1 cellular context compared by ENCODE assay signal in the genomic region with DNA sequence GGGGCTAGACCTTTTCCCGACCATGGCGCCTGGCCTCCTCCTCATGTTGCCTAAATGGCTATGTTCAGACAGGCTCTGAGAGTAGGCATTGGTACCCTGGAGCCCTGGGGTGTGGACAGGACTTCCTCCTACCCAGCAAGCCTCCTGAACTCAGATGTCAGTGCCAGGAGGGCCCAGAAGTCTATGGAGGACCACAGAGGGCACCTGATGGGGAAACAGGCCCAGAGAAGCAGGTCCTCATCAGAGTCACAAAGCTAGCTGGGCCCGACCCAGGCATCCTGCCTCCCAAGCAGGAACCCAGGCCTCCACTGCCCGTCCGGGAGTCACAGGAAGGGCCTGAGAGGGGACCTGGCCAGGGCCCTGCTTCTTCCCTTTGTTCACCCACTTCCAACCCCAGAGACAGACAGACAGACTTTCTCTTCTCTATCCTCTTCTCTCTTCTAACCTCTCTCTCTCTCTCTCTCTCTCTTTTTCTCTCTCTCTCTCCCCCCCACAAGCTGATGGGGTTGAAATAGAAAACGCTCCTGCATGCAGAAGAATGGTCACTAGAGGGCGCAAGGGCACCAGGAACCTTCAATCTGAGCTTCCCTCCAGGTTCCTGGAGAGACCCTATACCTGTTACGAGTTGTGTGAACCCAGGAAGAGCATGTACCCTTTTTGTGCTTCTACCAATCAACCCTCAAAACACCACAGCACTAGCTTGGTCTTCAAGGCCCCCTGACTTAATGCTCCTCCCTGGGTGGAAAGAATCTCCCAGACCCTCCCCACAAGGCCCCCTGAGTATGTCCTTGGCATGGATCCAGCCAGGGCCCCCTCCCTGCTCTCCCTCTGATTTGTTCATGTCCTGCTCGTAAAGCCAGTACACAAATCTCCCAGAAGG.
TF ChIP-seq lines count a peak whose summit lies in the region.

No MANE protein-coding gene starts in this region.

TF ChIP-seq in GM23338, 12 proteins besides CTCF, POLR2A, EP300 and RAD21 (continued from another document):
- TF ChIP-seq, protein P1, sequence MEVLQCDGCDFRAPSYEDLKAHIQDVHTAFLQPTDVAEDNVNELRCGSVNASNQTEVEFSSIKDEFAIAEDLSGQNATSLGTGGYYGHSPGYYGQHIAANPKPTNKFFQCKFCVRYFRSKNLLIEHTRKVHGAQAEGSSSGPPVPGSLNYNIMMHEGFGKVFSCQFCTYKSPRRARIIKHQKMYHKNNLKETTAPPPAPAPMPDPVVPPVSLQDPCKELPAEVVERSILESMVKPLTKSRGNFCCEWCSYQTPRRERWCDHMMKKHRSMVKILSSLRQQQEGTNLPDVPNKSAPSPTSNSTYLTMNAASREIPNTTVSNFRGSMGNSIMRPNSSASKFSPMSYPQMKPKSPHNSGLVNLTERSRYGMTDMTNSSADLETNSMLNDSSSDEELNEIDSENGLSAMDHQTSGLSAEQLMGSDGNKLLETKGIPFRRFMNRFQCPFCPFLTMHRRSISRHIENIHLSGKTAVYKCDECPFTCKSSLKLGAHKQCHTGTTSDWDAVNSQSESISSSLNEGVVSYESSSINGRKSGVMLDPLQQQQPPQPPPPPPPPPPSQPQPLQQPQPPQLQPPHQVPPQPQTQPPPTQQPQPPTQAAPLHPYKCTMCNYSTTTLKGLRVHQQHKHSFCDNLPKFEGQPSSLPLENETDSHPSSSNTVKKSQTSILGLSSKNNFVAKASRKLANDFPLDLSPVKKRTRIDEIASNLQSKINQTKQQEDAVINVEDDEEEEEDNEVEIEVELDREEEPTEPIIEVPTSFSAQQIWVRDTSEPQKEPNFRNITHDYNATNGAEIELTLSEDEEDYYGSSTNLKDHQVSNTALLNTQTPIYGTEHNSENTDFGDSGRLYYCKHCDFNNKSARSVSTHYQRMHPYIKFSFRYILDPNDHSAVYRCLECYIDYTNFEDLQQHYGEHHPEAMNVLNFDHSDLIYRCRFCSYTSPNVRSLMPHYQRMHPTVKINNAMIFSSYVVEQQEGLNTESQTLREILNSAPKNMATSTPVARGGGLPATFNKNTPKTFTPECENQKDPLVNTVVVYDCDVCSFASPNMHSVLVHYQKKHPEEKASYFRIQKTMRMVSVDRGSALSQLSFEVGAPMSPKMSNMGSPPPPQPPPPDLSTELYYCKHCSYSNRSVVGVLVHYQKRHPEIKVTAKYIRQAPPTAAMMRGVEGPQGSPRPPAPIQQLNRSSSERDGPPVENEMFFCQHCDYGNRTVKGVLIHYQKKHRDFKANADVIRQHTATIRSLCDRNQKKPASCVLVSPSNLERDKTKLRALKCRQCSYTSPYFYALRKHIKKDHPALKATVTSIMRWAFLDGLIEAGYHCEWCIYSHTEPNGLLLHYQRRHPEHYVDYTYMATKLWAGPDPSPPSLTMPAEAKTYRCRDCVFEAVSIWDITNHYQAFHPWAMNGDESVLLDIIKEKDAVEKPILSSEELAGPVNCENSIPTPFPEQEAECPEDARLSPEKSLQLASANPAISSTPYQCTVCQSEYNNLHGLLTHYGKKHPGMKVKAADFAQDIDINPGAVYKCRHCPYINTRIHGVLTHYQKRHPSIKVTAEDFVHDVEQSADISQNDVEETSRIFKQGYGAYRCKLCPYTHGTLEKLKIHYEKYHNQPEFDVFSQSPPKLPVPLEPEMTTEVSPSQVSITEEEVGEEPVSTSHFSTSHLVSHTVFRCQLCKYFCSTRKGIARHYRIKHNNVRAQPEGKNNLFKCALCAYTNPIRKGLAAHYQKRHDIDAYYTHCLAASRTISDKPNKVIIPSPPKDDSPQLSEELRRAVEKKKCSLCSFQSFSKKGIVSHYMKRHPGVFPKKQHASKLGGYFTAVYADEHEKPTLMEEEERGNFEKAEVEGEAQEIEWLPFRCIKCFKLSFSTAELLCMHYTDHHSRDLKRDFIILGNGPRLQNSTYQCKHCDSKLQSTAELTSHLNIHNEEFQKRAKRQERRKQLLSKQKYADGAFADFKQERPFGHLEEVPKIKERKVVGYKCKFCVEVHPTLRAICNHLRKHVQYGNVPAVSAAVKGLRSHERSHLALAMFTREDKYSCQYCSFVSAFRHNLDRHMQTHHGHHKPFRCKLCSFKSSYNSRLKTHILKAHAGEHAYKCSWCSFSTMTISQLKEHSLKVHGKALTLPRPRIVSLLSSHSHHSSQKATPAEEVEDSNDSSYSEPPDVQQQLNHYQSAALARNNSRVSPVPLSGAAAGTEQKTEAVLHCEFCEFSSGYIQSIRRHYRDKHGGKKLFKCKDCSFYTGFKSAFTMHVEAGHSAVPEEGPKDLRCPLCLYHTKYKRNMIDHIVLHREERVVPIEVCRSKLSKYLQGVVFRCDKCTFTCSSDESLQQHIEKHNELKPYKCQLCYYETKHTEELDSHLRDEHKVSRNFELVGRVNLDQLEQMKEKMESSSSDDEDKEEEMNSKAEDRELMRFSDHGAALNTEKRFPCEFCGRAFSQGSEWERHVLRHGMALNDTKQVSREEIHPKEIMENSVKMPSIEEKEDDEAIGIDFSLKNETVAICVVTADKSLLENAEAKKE (CRISPR knock-in tag; IDR thresholded peaks at IDR 0.05) = no peak
- no peak for TF ChIP-seq NANOG (IDR thresholded peaks at IDR 0.05; ENCODE audit: borderline replicate concordance)
TF ChIP-seq in GM23338: peak in this region for 0.
